Comparison of ENCODE assay signal across 8 cellular contexts in genomic region chr1:5975133-5975880, GRCh38. TPM values are rescaled to one million over a fixed set of nuclear protein-coding genes. Genes with fewer than 3 reads are reported as not detected.
DNase-seq lines count a peak whose midpoint lies in the region; ATAC-seq and TF ChIP-seq lines count a peak whose summit lies in the region.

No MANE protein-coding gene starts in this region.

- no peaks in the 10 kb centered on the region for H3F3A ChIP-seq in neural cell (ENCODE audit: insufficient read depth, low read length, poor library complexity, severe bottlenecking)

- no peak overlapping the region for H3K9ac ChIP-seq in neural cell (ENCODE audit: low read length)

- TF ChIP-seq RAD21 in neural cell (conservative IDR thresholded peaks at IDR 0.05): peak; percentile 83

- H3K4me2 ChIP-seq in neural cell (ENCODE audit: low read length): no peak overlapping the region

- TF ChIP-seq EP300 in neural cell (conservative IDR thresholded peaks at IDR 0.05; ENCODE audit: poor library complexity, severe bottlenecking): no peak

- H3K4me3 ChIP-seq in AG09309 (ENCODE audit: control insufficient read depth, low read depth, low read length) (no peak overlapping the region), fibroblast of pulmonary artery (replicated peaks; ENCODE audit: low read depth, low read length) (no peak overlapping the region), neural cell (ENCODE audit: low read length) (no peak overlapping the region)

- no peak overlapping the region for H3K27ac ChIP-seq in neural cell (ENCODE audit: low read length)

- no peaks in the 10 kb centered on the region for H3K27me3 Mint-ChIP-seq in activated T-cell treated with anti-CD3 and anti-CD28 coated beads, Interleukin-2, amount 50 U/mL, for 4 hours (ENCODE audit: low read depth)

- no peaks in the 10 kb centered on the region for H3K27me3 ChIP-seq in neural cell (ENCODE audit: insufficient read depth, low read depth, low read length)

- peak in 1 of 2 donors; percentile 83 for ATAC-seq in activated T-cell treated with anti-CD3 and anti-CD28 coated beads, Interleukin-2, amount 50 U/mL, for 4 hours
- no peak for ATAC-seq in HG03439 (IDR thresholded peaks at IDR 0.05; ENCODE audit: unreplicated experiment)

- no peaks in the 10 kb centered on the region for H3K9me3 Mint-ChIP-seq in activated T-cell treated with anti-CD3 and anti-CD28 coated beads, Interleukin-2, amount 50 U/mL, for 4 hours

- TF ChIP-seq CTCF in AG09309 (IDR thresholded peaks at IDR 0.05; ENCODE audit: control insufficient read depth, insufficient read depth, low read depth, low read length, missing control alignments): peak; percentile 93
- peak; percentile 72 for TF ChIP-seq CTCF in GM12874 (IDR thresholded peaks at IDR 0.05; ENCODE audit: insufficient read depth, low read depth, low read length)
- TF ChIP-seq CTCF in fibroblast of pulmonary artery (IDR thresholded peaks at IDR 0.05; ENCODE audit: low read length, missing control alignments): peak; percentile 89
- TF ChIP-seq CTCF in neural cell (IDR thresholded peaks at IDR 0.05; ENCODE audit: poor library complexity, severe bottlenecking): peak; percentile 79

- H4K20me1 ChIP-seq in neural cell (ENCODE audit: insufficient read depth): no peaks in the 10 kb centered on the region

- peaks cover 9% of the 10 kb centered on the region for H3K4me1 Mint-ChIP-seq in activated T-cell treated with anti-CD3 and anti-CD28 coated beads, Interleukin-2, amount 50 U/mL, for 4 hours (ENCODE audit: low read depth)

- H3K4me3 Mint-ChIP-seq in activated T-cell treated with anti-CD3 and anti-CD28 coated beads, Interleukin-2, amount 50 U/mL, for 4 hours: peak overlapping the region; percentile 19

- DNase-seq in AG09309 (ENCODE audit: low read depth) (peak; percentile 17), NCI-H460 (ENCODE audit: extremely low read depth, low read depth) (peak; percentile 36), fibroblast of pulmonary artery (ENCODE audit: low read depth) (peak; percentile 73), NK-92 (lab: John Stamatoyannopoulos, UW; ENCODE audit: unreplicated experiment) (no peak)
- DNase-seq in activated T-cell treated with anti-CD3 and anti-CD28 coated beads, Interleukin-2, amount 50 U/mL, for 4 hours: no peak

- H3K9me3 ChIP-seq in neural cell (ENCODE audit: low read length): no peaks in the 10 kb centered on the region

- no peaks in the 10 kb centered on the region for H3K36me3 ChIP-seq in neural cell (ENCODE audit: insufficient read depth, low read length)

- no peaks in the 10 kb centered on the region for H3K9me2 ChIP-seq in neural cell (ENCODE audit: insufficient read depth, low read length)

- no peak overlapping the region for H2AFZ ChIP-seq in neural cell (ENCODE audit: low read depth, low read length)

- no peaks in the 10 kb centered on the region for H3K79me2 ChIP-seq in neural cell (replicated peaks; ENCODE audit: insufficient read depth, low read length)

- peaks cover 4% of the 10 kb centered on the region for H3K36me3 Mint-ChIP-seq in activated T-cell treated with anti-CD3 and anti-CD28 coated beads, Interleukin-2, amount 50 U/mL, for 4 hours (ENCODE audit: insufficient read depth)

TF ChIP-seq in neural cell, 6 proteins besides CTCF, POLR2A, EP300 and RAD21:
- TF ChIP-seq SMC3 (conservative IDR thresholded peaks at IDR 0.05; ENCODE audit: poor library complexity) (peak; percentile 76), TAF1 (IDR thresholded peaks at IDR 0.05; ENCODE audit: low read depth) (no peak), MXI1 (conservative IDR thresholded peaks at IDR 0.05; ENCODE audit: poor library complexity, severe bottlenecking) (peak; percentile 52), REST (IDR thresholded peaks at IDR 0.05; ENCODE audit: borderline replicate concordance) (no peak), EZH2 (IDR thresholded peaks at IDR 0.05; ENCODE audit: borderline replicate concordance, insufficient read depth, low read length, poor library complexity, severe bottlenecking) (no peak), POLR2AphosphoS5 (IDR thresholded peaks at IDR 0.05) (no peak)

RNA-seq across cellular contexts. Expression of gene NPHP4, which starts 16.9 kb away (rescaled TPM):
- 7.5 and 8.6 TPM in 2 replicates for total RNA-seq in NCI-H460 (2014; rRNA removed; shearing (Covaris generic))
- 39.2 and 55.8 TPM in 2 replicates for polyA plus RNA-seq in NCI-H460 (2014; cell fraction: nucleus; rRNA removed)
- 1 to 10 TPM; 7.0 to 9.3 (median 7.1) TPM for total RNA-seq in activated T-cell treated with anti-CD3 and anti-CD28 coated beads, Interleukin-2, amount 50 U/mL, for 4 hours
- 17.1 and 21.5 TPM in 2 replicates for polyA plus RNA-seq in neural cell
- polyA minus RNA-seq in neural cell: 20.0 and 23.1 TPM in 2 replicates

Comparison
In these comparisons a context has a peak if more than half of its experiments do, and no peak if none do; other contexts are left out.
1. DNase-seq: peak in AG09309 (single experiment), NCI-H460 (single experiment) and fibroblast of pulmonary artery (single experiment); none in activated T-cell treated with anti-CD3 and anti-CD28 coated beads, Interleukin-2, amount 50 U/mL, for 4 hours (single experiment) and NK-92 (single experiment).
2. Peak in every context shown above with its lines, with median percentiles within 50 percentile points of each other: CTCF ChIP-seq.